ENCODE assay signal across 1 cellular context in the genomic region with DNA sequence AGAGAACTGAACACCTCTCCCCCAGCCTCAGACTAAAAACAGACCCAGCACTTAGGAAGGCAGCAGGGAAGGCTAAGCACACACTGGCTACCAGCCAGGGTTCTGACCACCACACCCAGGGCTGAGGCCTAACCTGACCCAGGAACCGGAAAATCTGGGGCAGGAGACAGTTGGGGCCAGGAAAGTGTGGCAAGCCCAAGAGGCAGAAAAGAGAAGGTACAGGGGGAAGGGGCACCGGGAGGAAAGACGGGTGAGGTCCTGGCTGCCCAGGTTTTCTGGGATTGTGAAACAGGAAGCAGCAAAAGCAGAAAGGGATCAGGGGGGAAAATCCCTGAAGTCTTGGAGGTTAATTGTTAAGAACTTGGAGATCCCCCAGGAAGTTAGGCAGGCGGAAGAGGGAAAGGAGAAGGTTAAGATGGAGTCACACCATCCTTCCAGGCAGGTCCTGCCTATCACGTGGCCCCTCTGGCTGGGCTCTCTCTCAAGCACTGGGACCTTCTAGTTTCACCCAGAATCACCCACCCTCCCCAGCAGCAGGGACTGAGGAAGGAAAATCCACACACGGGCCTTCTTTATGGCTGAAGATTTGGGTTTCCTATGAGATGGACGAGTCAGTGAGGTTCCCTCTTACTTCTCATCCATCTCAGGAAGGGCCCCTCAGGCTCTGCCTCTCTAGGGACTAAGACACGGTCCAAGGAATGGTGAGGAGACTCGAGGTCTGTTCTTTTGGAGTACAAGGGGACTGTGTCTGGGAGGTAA.
TF ChIP-seq lines count a peak whose summit lies in the region.

No MANE protein-coding gene starts in this region.

TF ChIP-seq in HEK293, 187 proteins besides CTCF, POLR2A, EP300 and RAD21 (continued from another document and continues in another):
- TF ChIP-seq, protein P1, sequence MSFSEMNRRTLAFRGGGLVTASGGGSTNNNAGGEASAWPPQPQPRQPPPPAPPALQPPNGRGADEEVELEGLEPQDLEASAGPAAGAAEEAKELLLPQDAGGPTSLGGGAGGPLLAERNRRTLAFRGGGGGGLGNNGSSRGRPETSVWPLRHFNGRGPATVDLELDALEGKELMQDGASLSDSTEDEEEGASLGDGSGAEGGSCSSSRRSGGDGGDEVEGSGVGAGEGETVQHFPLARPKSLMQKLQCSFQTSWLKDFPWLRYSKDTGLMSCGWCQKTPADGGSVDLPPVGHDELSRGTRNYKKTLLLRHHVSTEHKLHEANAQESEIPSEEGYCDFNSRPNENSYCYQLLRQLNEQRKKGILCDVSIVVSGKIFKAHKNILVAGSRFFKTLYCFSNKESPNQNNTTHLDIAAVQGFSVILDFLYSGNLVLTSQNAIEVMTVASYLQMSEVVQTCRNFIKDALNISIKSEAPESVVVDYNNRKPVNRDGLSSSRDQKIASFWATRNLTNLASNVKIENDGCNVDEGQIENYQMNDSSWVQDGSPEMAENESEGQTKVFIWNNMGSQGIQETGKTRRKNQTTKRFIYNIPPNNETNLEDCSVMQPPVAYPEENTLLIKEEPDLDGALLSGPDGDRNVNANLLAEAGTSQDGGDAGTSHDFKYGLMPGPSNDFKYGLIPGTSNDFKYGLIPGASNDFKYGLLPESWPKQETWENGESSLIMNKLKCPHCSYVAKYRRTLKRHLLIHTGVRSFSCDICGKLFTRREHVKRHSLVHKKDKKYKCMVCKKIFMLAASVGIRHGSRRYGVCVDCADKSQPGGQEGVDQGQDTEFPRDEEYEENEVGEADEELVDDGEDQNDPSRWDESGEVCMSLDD (tag by site-specific recombination; IDR thresholded peaks at IDR 0.05) = peak; percentile 56
- TF ChIP-seq ZNF600 (tag by site-specific recombination; IDR thresholded peaks at IDR 0.05) (0 out of 2 replicates have a peak, but pooled peaks have one; percentile 12), ZFP41 (tag by site-specific recombination; IDR thresholded peaks at IDR 0.05; ENCODE audit: borderline replicate concordance) (no peak), ZNF350 (tag by site-specific recombination; IDR thresholded peaks at IDR 0.05) (no peak), YY1 (tag by site-specific recombination; IDR thresholded peaks at IDR 0.05) (no peak), SETDB1 (IDR thresholded peaks at IDR 0.05; ENCODE audit: insufficient read length, low read length) (no peak), GLIS2 (tag by site-specific recombination; IDR thresholded peaks at IDR 0.05) (peak; percentile 50; the same call in 1 of the 2 replicates), PRDM1 (tag by site-specific recombination; IDR thresholded peaks at IDR 0.05) (peak; percentile 96), ZFP69B (tag by site-specific recombination; IDR thresholded peaks at IDR 0.05) (peak; percentile 43; the same call in 1 of the 2 replicates), ZNF701 (tag by site-specific recombination; IDR thresholded peaks at IDR 0.05) (0 out of 2 replicates have a peak, but pooled peaks have one; percentile 17), ZNF560 (tag by site-specific recombination; IDR thresholded peaks at IDR 0.05; ENCODE audit: borderline replicate concordance) (no peak), ZNF501 (tag by site-specific recombination; IDR thresholded peaks at IDR 0.05) (no peak), RBAK (tag by site-specific recombination; IDR thresholded peaks at IDR 0.05) (no peak), ZNF221 (tag by site-specific recombination; IDR thresholded peaks at IDR 0.05; ENCODE audit: borderline replicate concordance) (no peak), ZBTB48 (tag by site-specific recombination; IDR thresholded peaks at IDR 0.05) (peak; percentile 70), ZNF76 (tag by site-specific recombination; IDR thresholded peaks at IDR 0.05; ENCODE audit: borderline replicate concordance, low read depth) (peak; percentile 82), ZBTB17 (tag by site-specific recombination; IDR thresholded peaks at IDR 0.05) (peak; percentile 78), SP2 (tag by site-specific recombination; IDR thresholded peaks at IDR 0.05) (peak; percentile 62), ZNF121 (tag by site-specific recombination; IDR thresholded peaks at IDR 0.05) (no peak), ZNF37A (tag by site-specific recombination; IDR thresholded peaks at IDR 0.05) (no peak)
- TF ChIP-seq, protein P2, sequence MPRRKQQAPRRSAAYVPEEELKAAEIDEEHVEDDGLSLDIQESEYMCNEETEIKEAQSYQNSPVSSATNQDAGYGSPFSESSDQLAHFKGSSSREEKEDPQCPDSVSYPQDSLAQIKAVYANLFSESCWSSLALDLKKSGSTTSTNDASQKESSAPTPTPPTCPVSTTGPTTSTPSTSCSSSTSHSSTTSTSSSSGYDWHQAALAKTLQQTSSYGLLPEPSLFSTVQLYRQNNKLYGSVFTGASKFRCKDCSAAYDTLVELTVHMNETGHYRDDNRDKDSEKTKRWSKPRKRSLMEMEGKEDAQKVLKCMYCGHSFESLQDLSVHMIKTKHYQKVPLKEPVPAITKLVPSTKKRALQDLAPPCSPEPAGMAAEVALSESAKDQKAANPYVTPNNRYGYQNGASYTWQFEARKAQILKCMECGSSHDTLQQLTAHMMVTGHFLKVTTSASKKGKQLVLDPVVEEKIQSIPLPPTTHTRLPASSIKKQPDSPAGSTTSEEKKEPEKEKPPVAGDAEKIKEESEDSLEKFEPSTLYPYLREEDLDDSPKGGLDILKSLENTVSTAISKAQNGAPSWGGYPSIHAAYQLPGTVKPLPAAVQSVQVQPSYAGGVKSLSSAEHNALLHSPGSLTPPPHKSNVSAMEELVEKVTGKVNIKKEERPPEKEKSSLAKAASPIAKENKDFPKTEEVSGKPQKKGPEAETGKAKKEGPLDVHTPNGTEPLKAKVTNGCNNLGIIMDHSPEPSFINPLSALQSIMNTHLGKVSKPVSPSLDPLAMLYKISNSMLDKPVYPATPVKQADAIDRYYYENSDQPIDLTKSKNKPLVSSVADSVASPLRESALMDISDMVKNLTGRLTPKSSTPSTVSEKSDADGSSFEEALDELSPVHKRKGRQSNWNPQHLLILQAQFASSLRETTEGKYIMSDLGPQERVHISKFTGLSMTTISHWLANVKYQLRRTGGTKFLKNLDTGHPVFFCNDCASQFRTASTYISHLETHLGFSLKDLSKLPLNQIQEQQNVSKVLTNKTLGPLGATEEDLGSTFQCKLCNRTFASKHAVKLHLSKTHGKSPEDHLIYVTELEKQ (tag by site-specific recombination; IDR thresholded peaks at IDR 0.05; ENCODE audit: borderline replicate concordance) = no peak
- TF ChIP-seq, protein P3, sequence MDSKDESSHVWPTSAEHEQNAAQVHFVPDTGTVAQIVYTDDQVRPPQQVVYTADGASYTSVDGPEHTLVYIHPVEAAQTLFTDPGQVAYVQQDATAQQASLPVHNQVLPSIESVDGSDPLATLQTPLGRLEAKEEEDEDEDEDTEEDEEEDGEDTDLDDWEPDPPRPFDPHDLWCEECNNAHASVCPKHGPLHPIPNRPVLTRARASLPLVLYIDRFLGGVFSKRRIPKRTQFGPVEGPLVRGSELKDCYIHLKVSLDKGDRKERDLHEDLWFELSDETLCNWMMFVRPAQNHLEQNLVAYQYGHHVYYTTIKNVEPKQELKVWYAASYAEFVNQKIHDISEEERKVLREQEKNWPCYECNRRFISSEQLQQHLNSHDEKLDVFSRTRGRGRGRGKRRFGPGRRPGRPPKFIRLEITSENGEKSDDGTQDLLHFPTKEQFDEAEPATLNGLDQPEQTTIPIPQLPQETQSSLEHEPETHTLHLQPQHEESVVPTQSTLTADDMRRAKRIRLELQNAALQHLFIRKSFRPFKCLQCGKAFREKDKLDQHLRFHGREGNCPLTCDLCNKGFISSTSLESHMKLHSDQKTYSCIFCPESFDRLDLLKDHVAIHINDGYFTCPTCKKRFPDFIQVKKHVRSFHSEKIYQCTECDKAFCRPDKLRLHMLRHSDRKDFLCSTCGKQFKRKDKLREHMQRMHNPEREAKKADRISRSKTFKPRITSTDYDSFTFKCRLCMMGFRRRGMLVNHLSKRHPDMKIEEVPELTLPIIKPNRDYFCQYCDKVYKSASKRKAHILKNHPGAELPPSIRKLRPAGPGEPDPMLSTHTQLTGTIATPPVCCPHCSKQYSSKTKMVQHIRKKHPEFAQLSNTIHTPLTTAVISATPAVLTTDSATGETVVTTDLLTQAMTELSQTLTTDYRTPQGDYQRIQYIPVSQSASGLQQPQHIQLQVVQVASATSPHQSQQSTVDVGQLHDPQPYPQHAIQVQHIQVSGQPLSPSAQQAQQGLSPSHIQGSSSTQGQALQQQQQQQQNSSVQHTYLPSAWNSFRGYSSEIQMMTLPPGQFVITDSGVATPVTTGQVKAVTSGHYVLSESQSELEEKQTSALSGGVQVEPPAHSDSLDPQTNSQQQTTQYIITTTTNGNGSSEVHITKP (tag by site-specific recombination; IDR thresholded peaks at IDR 0.05) = peak; percentile 88
- TF ChIP-seq, protein P4, sequence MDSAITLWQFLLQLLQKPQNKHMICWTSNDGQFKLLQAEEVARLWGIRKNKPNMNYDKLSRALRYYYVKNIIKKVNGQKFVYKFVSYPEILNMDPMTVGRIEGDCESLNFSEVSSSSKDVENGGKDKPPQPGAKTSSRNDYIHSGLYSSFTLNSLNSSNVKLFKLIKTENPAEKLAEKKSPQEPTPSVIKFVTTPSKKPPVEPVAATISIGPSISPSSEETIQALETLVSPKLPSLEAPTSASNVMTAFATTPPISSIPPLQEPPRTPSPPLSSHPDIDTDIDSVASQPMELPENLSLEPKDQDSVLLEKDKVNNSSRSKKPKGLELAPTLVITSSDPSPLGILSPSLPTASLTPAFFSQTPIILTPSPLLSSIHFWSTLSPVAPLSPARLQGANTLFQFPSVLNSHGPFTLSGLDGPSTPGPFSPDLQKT (IDR thresholded peaks at IDR 0.05; ENCODE audit: borderline replicate concordance, low read depth, low read length) = no peak
- TF ChIP-seq, protein P5, sequence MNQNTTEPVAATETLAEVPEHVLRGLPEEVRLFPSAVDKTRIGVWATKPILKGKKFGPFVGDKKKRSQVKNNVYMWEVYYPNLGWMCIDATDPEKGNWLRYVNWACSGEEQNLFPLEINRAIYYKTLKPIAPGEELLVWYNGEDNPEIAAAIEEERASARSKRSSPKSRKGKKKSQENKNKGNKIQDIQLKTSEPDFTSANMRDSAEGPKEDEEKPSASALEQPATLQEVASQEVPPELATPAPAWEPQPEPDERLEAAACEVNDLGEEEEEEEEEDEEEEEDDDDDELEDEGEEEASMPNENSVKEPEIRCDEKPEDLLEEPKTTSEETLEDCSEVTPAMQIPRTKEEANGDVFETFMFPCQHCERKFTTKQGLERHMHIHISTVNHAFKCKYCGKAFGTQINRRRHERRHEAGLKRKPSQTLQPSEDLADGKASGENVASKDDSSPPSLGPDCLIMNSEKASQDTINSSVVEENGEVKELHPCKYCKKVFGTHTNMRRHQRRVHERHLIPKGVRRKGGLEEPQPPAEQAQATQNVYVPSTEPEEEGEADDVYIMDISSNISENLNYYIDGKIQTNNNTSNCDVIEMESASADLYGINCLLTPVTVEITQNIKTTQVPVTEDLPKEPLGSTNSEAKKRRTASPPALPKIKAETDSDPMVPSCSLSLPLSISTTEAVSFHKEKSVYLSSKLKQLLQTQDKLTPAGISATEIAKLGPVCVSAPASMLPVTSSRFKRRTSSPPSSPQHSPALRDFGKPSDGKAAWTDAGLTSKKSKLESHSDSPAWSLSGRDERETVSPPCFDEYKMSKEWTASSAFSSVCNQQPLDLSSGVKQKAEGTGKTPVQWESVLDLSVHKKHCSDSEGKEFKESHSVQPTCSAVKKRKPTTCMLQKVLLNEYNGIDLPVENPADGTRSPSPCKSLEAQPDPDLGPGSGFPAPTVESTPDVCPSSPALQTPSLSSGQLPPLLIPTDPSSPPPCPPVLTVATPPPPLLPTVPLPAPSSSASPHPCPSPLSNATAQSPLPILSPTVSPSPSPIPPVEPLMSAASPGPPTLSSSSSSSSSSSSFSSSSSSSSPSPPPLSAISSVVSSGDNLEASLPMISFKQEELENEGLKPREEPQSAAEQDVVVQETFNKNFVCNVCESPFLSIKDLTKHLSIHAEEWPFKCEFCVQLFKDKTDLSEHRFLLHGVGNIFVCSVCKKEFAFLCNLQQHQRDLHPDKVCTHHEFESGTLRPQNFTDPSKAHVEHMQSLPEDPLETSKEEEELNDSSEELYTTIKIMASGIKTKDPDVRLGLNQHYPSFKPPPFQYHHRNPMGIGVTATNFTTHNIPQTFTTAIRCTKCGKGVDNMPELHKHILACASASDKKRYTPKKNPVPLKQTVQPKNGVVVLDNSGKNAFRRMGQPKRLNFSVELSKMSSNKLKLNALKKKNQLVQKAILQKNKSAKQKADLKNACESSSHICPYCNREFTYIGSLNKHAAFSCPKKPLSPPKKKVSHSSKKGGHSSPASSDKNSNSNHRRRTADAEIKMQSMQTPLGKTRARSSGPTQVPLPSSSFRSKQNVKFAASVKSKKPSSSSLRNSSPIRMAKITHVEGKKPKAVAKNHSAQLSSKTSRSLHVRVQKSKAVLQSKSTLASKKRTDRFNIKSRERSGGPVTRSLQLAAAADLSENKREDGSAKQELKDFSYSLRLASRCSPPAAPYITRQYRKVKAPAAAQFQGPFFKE (tag by site-specific recombination; IDR thresholded peaks at IDR 0.05; ENCODE audit: borderline replicate concordance) = no peak
- TF ChIP-seq, protein P6, sequence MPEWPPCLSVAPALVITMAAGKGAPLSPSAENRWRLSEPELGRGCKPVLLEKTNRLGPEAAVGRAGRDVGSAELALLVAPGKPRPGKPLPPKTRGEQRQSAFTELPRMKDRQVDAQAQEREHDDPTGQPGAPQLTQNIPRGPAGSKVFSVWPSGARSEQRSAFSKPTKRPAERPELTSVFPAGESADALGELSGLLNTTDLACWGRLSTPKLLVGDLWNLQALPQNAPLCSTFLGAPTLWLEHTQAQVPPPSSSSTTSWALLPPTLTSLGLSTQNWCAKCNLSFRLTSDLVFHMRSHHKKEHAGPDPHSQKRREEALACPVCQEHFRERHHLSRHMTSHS (tag by site-specific recombination; IDR thresholded peaks at IDR 0.05) = no peak
- TF ChIP-seq, protein P7, sequence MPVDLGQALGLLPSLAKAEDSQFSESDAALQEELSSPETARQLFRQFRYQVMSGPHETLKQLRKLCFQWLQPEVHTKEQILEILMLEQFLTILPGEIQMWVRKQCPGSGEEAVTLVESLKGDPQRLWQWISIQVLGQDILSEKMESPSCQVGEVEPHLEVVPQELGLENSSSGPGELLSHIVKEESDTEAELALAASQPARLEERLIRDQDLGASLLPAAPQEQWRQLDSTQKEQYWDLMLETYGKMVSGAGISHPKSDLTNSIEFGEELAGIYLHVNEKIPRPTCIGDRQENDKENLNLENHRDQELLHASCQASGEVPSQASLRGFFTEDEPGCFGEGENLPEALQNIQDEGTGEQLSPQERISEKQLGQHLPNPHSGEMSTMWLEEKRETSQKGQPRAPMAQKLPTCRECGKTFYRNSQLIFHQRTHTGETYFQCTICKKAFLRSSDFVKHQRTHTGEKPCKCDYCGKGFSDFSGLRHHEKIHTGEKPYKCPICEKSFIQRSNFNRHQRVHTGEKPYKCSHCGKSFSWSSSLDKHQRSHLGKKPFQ (tag by site-specific recombination; IDR thresholded peaks at IDR 0.05) = no peak
